In the genomic region with DNA sequence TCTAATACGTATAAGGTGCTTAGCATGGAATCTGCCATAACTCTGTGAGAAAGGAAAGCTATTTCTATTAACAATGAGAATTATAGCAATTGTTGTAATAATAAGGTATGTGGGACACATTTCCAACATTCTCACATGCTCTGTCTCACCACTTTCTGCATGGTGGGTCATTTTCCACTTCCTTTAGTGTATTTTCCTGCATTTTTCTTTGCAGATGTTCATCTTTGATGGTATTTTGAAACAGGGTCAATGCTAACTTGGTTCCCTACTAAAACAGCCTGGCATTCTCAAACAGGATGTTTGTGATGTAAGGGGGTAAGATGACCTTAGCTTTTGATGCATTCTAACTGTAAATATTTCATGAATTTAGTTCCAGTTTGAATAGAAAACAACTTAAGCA, we compare ENCODE assay signal across 17 cellular contexts. TPM values are rescaled to one million over a fixed set of nuclear protein-coding genes. Genes with fewer than 3 reads are reported as not detected.
DNase-seq lines count a peak whose midpoint lies in the region; ATAC-seq and TF ChIP-seq lines count a peak whose summit lies in the region.
"Had no signal": no experiment of that assay in that cellular context is flagged by ENCODE, and none has a peak within 500 bp of the region (broad histone marks: within the 10 kb centered on the region; RNA-seq: fewer than 3 reads in every experiment).

No MANE protein-coding gene starts in this region.

- H3K4me1 Mint-ChIP-seq in endothelial cell (ENCODE audit: unreplicated experiment) = peaks cover 20% of the 10 kb centered on the region
- H3K4me1 Mint-ChIP-seq: CD4-positive, CD25-positive, alpha-beta regulatory T cell; CD8-positive, alpha-beta memory T cell had no signal

- in situ Hi-C loops in IMR-90 (cut with MboI; ENCODE audit: low sequenced_read_pairs) = no loop called here

- no peak overlapping the region for H2BK120ac ChIP-seq in IMR-90 (ENCODE audit: low read depth, low read length)

- H3K23ac ChIP-seq in IMR-90 (ENCODE audit: low read depth, low read length) = peak overlapping the region; percentile 50; the same call in 1 of the 2 replicates

- H4K5ac ChIP-seq in IMR-90 (ENCODE audit: low read depth, low read length) = peak overlapping the region; percentile 11; the same call in 1 of the 2 replicates

- no peaks in the 10 kb centered on the region for H3K9me3 Mint-ChIP-seq in endothelial cell (ENCODE audit: unreplicated experiment)
- H3K9me3 Mint-ChIP-seq: CD8-positive, alpha-beta memory T cell had no signal

- H3K18ac ChIP-seq in IMR-90 (ENCODE audit: low read depth, low read length) = peak overlapping the region; percentile 38; the same call in 1 of the 2 replicates

- H4K8ac ChIP-seq in IMR-90 (ENCODE audit: low read depth in 2 of 2, low read length in 2 of 2) = no peak overlapping the region; a peak in 1 of 4 replicates

- peak overlapping the region; percentile 32 for H2BK5ac ChIP-seq in IMR-90 (ENCODE audit: low read depth, low read length, poor library complexity, severe bottlenecking)

- H2AK9ac ChIP-seq in IMR-90 (replicated peaks; ENCODE audit: low read depth, low read length, poor library complexity) = no peak overlapping the region

- POLR2A ChIA-PET in IMR-90 (lab: Charles Lee; ENCODE audit: unreplicated experiment) = no interaction called here

- TF ChIP-seq CTCF in IMR-90 (conservative IDR thresholded peaks at IDR 0.05; ENCODE audit: low read depth, low read length) = no peak
- TF ChIP-seq CTCF in endothelial cell (IDR thresholded peaks at IDR 0.05; ENCODE audit: unreplicated experiment) = no peak

- no peak for TF ChIP-seq RAD21 in IMR-90 (IDR thresholded peaks at IDR 0.05; ENCODE audit: low read length)

- no peak overlapping the region for H3K56ac ChIP-seq in IMR-90 (ENCODE audit: extremely low read depth, insufficient read depth, low read length)

- no peaks in the 10 kb centered on the region for H3K9me3 ChIP-seq in IMR-90 (ENCODE audit: control insufficient read depth, insufficient read depth, low read length)
- H3K9me3 ChIP-seq: BE2C, HAP-1 had no signal

- no peak overlapping the region for H3K9ac ChIP-seq in IMR-90 (ENCODE audit: low read depth, low read length)

- H3K4me1 ChIP-seq in IMR-90 (ENCODE audit: control insufficient read depth, insufficient read depth, low read length) = peaks cover 34% of the 10 kb centered on the region
- H3K4me1 ChIP-seq: HAP-1 had no signal

- peaks cover 12% of the 10 kb centered on the region for H4K20me1 ChIP-seq in IMR-90 (ENCODE audit: insufficient read depth, low read length)

- intact Hi-C loops in IMR-90 (cut with micrococcal nuclease) = loop anchor here (1.0 to 5.0 kb wide), 6 partner anchors 38 to 201 kb away; no protein-coding TSS in a partner anchor

- no peak overlapping the region for H2BK15ac ChIP-seq in IMR-90 (ENCODE audit: low read depth, low read length)

- peaks cover 39 to 75% of the 10 kb centered on the region in 2 experiments for H3K79me1 ChIP-seq in IMR-90 (ENCODE audit: low read depth in 1 of 2, low read length in 2 of 2)

- CTCF ChIA-PET in IMR-90 (lab: Yijun Ruan, JAX) = interaction anchor here (0.6 to 0.8 kb wide), 3 partner anchors 17 to 202 kb away, joined by 3 to 5 read pairs (median 3); no protein-coding TSS in a partner anchor

- dilution Hi-C loops in IMR-90 (cut with HindIII; ENCODE audit: low sequenced_read_pairs, unreplicated experiment) = no loop called here

- no peak overlapping the region for H3K4ac ChIP-seq in IMR-90 (ENCODE audit: low read depth, low read length)

- no peak for ATAC-seq in IMR-90 (ENCODE audit: low read depth)
- no peak for ATAC-seq in HG02642 (IDR thresholded peaks at IDR 0.05; ENCODE audit: poor library complexity, unreplicated experiment)
- ATAC-seq: HepG2 had no signal

- WGBS in IMR-90 (ENCODE audit: extremely low coverage in 2 of 2, insufficient read length in 1 of 2), 2 experiments = no CpG with 5 or more reads among the region's 1 CpG

- DNase-seq in EH (ENCODE audit: low read depth) = peak; percentile 44
- DNase-seq in IMR-90 = no peak
- DNase-seq in dermis microvascular lymphatic vessel endothelial cell (ENCODE audit: low read depth in 2 of 2) = peak; percentile 43 to 61
- DNase-seq in endothelial cell (ENCODE audit: low spot score) = no peak
- DNase-seq in HT-29 (ENCODE audit: low spot score) = no peak
- DNase-seq: BE2C; C1 segment of cervical spinal cord; CD4-positive, CD25-positive, alpha-beta regulatory T cell; CD8-positive, alpha-beta memory T cell; COR-L47; DMS 273 treated with DMSO at 0.1 percent for 48 hours; DMS53; DND-41; KG1 had no signal

- no peaks in the 10 kb centered on the region for H3K27me3 ChIP-seq in IMR-90 (ENCODE audit: control insufficient read depth, insufficient read depth, low read length)
- H3K27me3 ChIP-seq: BE2C had no signal

- H3K36me3 ChIP-seq in IMR-90 (ENCODE audit: control insufficient read depth, insufficient read depth, low read length) = peaks cover 9% of the 10 kb centered on the region
- H3K36me3 ChIP-seq: HAP-1 had no signal

- no TSS peak for BruUV-seq in IMR-90 (replicated peaks; lab: Mats Ljungman, UMichigan)

- no peak for TF ChIP-seq POLR2A in IMR-90 (IDR thresholded peaks at IDR 0.05; ENCODE audit: low read depth, low read length)

- H3K4me3 Mint-ChIP-seq in endothelial cell (ENCODE audit: unreplicated experiment) = no peak overlapping the region
- H3K4me3 Mint-ChIP-seq: CD4-positive, CD25-positive, alpha-beta regulatory T cell; CD8-positive, alpha-beta memory T cell had no signal

- H4K91ac ChIP-seq in IMR-90 (ENCODE audit: insufficient read depth, low read depth, low read length) = no peak overlapping the region

- H3K9me1 ChIP-seq in IMR-90 (ENCODE audit: insufficient read depth, low read length) = peaks cover 18% of the 10 kb centered on the region

- H2BK20ac ChIP-seq in IMR-90 (ENCODE audit: low read depth, low read length) = no peak overlapping the region

- no peak overlapping the region for H3K27ac Mint-ChIP-seq in endothelial cell (ENCODE audit: unreplicated experiment)
- H3K27ac Mint-ChIP-seq: CD4-positive, CD25-positive, alpha-beta regulatory T cell; CD8-positive, alpha-beta memory T cell had no signal

- no peaks in the 10 kb centered on the region for H3K27me3 Mint-ChIP-seq in endothelial cell (ENCODE audit: unreplicated experiment)

- H3K4me2 ChIP-seq in IMR-90 (ENCODE audit: low read depth, low read length) = no peak overlapping the region

- no peak overlapping the region for H3K27ac ChIP-seq in IMR-90 (ENCODE audit: insufficient read depth, low read length)

- no peak overlapping the region for H2AK5ac ChIP-seq in IMR-90 (ENCODE audit: low read depth, low read length)

- no peak overlapping the region for H2AFZ ChIP-seq in IMR-90 (replicated peaks; ENCODE audit: low read length, poor library complexity)

- H3K36me3 Mint-ChIP-seq in endothelial cell (ENCODE audit: low read depth, unreplicated experiment) = no peaks in the 10 kb centered on the region
- H3K36me3 Mint-ChIP-seq: CD4-positive, CD25-positive, alpha-beta regulatory T cell had no signal

- H3K4me3 ChIP-seq in IMR-90 (ENCODE audit: insufficient read depth, low read depth, low read length) = no peak overlapping the region
- H3K4me3 ChIP-seq: HAP-1 had no signal

- H3K14ac ChIP-seq in IMR-90 (replicated peaks; ENCODE audit: low read depth, low read length) = no peak overlapping the region

TF ChIP-seq in IMR-90, 13 proteins besides CTCF, POLR2A, EP300 and RAD21:
- no peak for TF ChIP-seq RFX5 (IDR thresholded peaks at IDR 0.05; ENCODE audit: low read depth, low read length)
- TF ChIP-seq, protein P1, sequence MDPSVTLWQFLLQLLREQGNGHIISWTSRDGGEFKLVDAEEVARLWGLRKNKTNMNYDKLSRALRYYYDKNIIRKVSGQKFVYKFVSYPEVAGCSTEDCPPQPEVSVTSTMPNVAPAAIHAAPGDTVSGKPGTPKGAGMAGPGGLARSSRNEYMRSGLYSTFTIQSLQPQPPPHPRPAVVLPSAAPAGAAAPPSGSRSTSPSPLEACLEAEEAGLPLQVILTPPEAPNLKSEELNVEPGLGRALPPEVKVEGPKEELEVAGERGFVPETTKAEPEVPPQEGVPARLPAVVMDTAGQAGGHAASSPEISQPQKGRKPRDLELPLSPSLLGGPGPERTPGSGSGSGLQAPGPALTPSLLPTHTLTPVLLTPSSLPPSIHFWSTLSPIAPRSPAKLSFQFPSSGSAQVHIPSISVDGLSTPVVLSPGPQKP (IDR thresholded peaks at IDR 0.05; ENCODE audit: borderline replicate concordance, low read depth, low read length) = no peak
- no peak for TF ChIP-seq USF2 (IDR thresholded peaks at IDR 0.05; ENCODE audit: low read depth, low read length)
- TF ChIP-seq CHD1 (IDR thresholded peaks at IDR 0.05; ENCODE audit: low read depth, low read length) = no peak
- TF ChIP-seq MXI1 (IDR thresholded peaks at IDR 0.05; ENCODE audit: borderline replicate concordance, low read depth, low read length) = no peak
- TF ChIP-seq MAZ (IDR thresholded peaks at IDR 0.05; ENCODE audit: borderline replicate concordance, low read depth, low read length) = no peak
- TF ChIP-seq MAFK (IDR thresholded peaks at IDR 0.05; ENCODE audit: low read depth, low read length) = no peak
- TF ChIP-seq FOS (IDR thresholded peaks at IDR 0.05; ENCODE audit: low read depth, low read length) = no peak
- TF ChIP-seq SMC3 (IDR thresholded peaks at IDR 0.05; ENCODE audit: low read depth, low read length) = no peak
- TF ChIP-seq NFE2L2 (IDR thresholded peaks at IDR 0.05; ENCODE audit: low read depth, low read length) = no peak
- no peak for TF ChIP-seq BHLHE40 (IDR thresholded peaks at IDR 0.05; ENCODE audit: low read depth, low read length)
- TF ChIP-seq CEBPB (IDR thresholded peaks at IDR 0.05; ENCODE audit: low read depth, low read length) = no peak
- TF ChIP-seq RCOR1 (IDR thresholded peaks at IDR 0.05; ENCODE audit: insufficient replicate concordance, low read length) = no peak

RNA-seq across cellular contexts. Expression of gene MYO1B, which starts 54.7 kb away (rescaled TPM):
- total RNA-seq in IMR-90 (2012; rRNA removed) (116 and 167 TPM in 2 replicates), dermis microvascular lymphatic vessel endothelial cell (70.4 and 96.8 TPM in 2 replicates), endothelial cell (ENCODE audit: unreplicated experiment) (81.0 TPM)
- 44.3 and 57.2 TPM in 2 replicates for polyA plus RNA-seq in IMR-90 (2012; rRNA removed)
- 11.9 and 14.9 TPM in 2 replicates for polyA plus RNA-seq in IMR-90 (2012; cell fraction: cytosol; rRNA removed)
- polyA plus RNA-seq in IMR-90 (2012; cell fraction: nucleus; rRNA removed; ENCODE audit: low replicate concordance) = 10.3 and 68.5 TPM in 2 replicates
- 2.0 and 2.5 TPM in 2 replicates for total RNA-seq in HT-29 (2014; rRNA removed; shearing (Covaris generic))
- total RNA-seq: CD4-positive, CD25-positive, alpha-beta regulatory T cell had no signal
- polyA plus RNA-seq: CD4-positive, CD25-positive, alpha-beta regulatory T cell had no signal

Comparison
In these comparisons a context has a peak if more than half of its experiments do, and no peak if none do; other contexts are left out.
1. DNase-seq: peak in EH (single experiment) and dermis microvascular lymphatic vessel endothelial cell (2 of 2); none in IMR-90 (single experiment), endothelial cell (single experiment) and HT-29 (single experiment).
2. RNA of gene MYO1B, which starts 54.7 kb away (total RNA-seq): 116 to 167 TPM in IMR-90, 70.4 to 96.8 TPM in dermis microvascular lymphatic vessel endothelial cell and 81.0 TPM in endothelial cell (single experiment); 2.0 to 2.5 TPM in HT-29; every median in the first group is over 10 times any median in the second.